In genomic region chr14:101970830-101971400, GRCh38 we compare ENCODE assay signal across 2 cellular contexts.
TF ChIP-seq lines count a peak whose summit lies in the region.

No MANE protein-coding gene starts in this region.

TF ChIP-seq in SK-N-SH, 30 proteins besides CTCF, POLR2A, EP300 and RAD21:
- TF ChIP-seq IRF3 (IDR thresholded peaks at IDR 0.05; ENCODE audit: low read depth, low read length) (no peak), FOSL2 (IDR thresholded peaks at IDR 0.05; ENCODE audit: borderline replicate concordance, low read depth) (no peak), YY1 (IDR thresholded peaks at IDR 0.05; ENCODE audit: low read depth) (no peak), ELF1 (IDR thresholded peaks at IDR 0.05) (no peak), SMC3 (IDR thresholded peaks at IDR 0.05; ENCODE audit: low read depth, low read length) (no peak), JUND (IDR thresholded peaks at IDR 0.05) (no peak), MAX (IDR thresholded peaks at IDR 0.05; ENCODE audit: low read depth) (no peak), GATA2 (CRISPR knock-in tag; IDR thresholded peaks at IDR 0.05) (no peak), TCF12 (IDR thresholded peaks at IDR 0.05) (no peak), USF1 (IDR thresholded peaks at IDR 0.05; ENCODE audit: borderline replicate concordance, low read depth) (no peak)

TF ChIP-seq in SK-N-SH treated with all-trans-retinoic acid at 6 μM for 48 hours, 23 proteins besides CTCF, POLR2A, EP300 and RAD21:
- TF ChIP-seq ISL1 (CRISPR knock-in tag; IDR thresholded peaks at IDR 0.05) (no peak), OSR1 (CRISPR knock-in tag; IDR thresholded peaks at IDR 0.05) (no peak), TCF4 (CRISPR knock-in tag; IDR thresholded peaks at IDR 0.05; ENCODE audit: borderline replicate concordance) (no peak)
